ENCODE assay signal across 1 cellular context in the genomic region with DNA sequence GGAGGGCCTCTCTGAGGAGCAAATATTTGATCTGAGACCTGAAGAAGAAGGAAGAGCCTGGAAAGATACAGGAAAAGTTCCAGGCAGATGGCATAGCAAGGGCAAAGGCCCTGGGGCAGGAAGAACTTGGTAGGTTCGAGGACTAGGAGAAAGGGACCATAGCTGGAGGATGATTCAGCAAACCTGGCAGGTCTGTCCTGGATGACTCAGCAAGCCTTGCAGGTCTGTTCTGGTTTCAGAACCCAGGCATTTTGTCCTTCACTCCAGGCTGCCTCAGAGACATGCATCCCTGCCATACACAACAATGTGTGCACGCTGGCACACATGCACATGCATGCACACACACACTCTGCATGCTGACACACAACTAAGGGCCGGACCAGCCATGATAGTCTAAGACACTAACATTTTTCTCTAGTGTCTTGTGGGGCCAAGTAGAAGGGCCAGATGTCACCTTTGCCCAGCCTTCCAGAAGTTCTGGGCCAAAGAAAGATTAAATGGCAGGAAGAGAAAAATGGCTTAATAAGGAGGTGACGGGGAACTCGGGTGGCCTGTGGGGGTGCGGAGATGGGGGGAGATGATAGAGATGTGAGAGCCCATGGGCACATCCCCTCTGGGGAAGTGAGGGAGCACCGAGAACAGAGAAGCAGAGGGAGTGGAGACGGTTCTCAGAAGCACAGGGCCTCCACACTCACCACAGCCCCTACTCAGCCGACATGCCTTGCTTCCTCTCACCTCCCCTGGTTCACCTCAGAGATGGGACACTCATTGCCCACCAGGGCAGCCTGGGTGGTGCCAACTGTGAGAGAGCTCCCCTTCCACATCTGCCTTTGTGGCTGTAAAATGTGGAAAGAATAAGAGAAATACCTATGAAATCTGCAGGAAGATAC.
TF ChIP-seq lines count a peak whose summit lies in the region.

No MANE protein-coding gene starts in this region.

TF ChIP-seq in A549, 52 proteins besides CTCF, POLR2A, EP300 and RAD21 (continued from another document):
- TF ChIP-seq, protein P1, sequence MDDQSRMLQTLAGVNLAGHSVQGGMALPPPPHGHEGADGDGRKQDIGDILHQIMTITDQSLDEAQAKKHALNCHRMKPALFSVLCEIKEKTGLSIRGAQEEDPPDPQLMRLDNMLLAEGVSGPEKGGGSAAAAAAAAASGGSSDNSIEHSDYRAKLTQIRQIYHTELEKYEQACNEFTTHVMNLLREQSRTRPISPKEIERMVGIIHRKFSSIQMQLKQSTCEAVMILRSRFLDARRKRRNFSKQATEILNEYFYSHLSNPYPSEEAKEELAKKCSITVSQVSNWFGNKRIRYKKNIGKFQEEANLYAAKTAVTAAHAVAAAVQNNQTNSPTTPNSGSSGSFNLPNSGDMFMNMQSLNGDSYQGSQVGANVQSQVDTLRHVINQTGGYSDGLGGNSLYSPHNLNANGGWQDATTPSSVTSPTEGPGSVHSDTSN (IDR thresholded peaks at IDR 0.05), result no peak
- TF ChIP-seq NPAS2 (CRISPR knock-in tag; IDR thresholded peaks at IDR 0.05; ENCODE audit: borderline replicate concordance) (no peak), NFE2L2 (conservative IDR thresholded peaks at IDR 0.05; ENCODE audit: low read length) (peak; percentile 97), KDM5A (IDR thresholded peaks at IDR 0.05) (no peak), ZC3H11A (IDR thresholded peaks at IDR 0.05) (no peak), RNF2 (IDR thresholded peaks at IDR 0.05; ENCODE audit: borderline replicate concordance, low read depth) (no peak), EHMT2 (IDR thresholded peaks at IDR 0.05; ENCODE audit: low read depth) (no peak), SREBF2 (IDR thresholded peaks at IDR 0.05) (no peak), HOXB5 (CRISPR knock-in tag; IDR thresholded peaks at IDR 0.05) (no peak), FOXS1 (CRISPR knock-in tag; IDR thresholded peaks at IDR 0.05) (0 out of 2 replicates have a peak, but pooled peaks have one; percentile 18), HOXA7 (CRISPR knock-in tag; IDR thresholded peaks at IDR 0.05) (no peak), TP53 (CRISPR knock-in tag; IDR thresholded peaks at IDR 0.05) (no peak), HDAC2 (IDR thresholded peaks at IDR 0.05) (no peak), RFX5 (IDR thresholded peaks at IDR 0.05) (0 out of 2 replicates have a peak, but pooled peaks have one; percentile 18), CBX8 (IDR thresholded peaks at IDR 0.05) (no peak), GATA3 (IDR thresholded peaks at IDR 0.05; ENCODE audit: borderline replicate concordance) (no peak), FOSB (CRISPR knock-in tag; IDR thresholded peaks at IDR 0.05) (no peak), TFCP2L1 (CRISPR knock-in tag; IDR thresholded peaks at IDR 0.05) (no peak), HEYL (CRISPR knock-in tag; IDR thresholded peaks at IDR 0.05) (no peak), PHF8 (IDR thresholded peaks at IDR 0.05; ENCODE audit: borderline replicate concordance, low read depth) (no peak), MAZ (IDR thresholded peaks at IDR 0.05; ENCODE audit: borderline replicate concordance, low read depth, low read length) (no peak), ZNF302 (CRISPR knock-in tag; IDR thresholded peaks at IDR 0.05) (no peak), FOSL2 (IDR thresholded peaks at IDR 0.05) (peak; percentile 64), FOSL2 (CRISPR knock-in tag; IDR thresholded peaks at IDR 0.05) (peak; percentile 85), EHF (CRISPR knock-in tag; IDR thresholded peaks at IDR 0.05) (peak; percentile 42; the same call in 1 of the 2 replicates), MAFK (IDR thresholded peaks at IDR 0.05; ENCODE audit: partially characterized antibody) (peak; percentile 99), JUNB (IDR thresholded peaks at IDR 0.05) (peak; percentile 35; the same call in 1 of the 2 replicates), CHD4 (IDR thresholded peaks at IDR 0.05; ENCODE audit: borderline replicate concordance) (no peak), CEBPB (IDR thresholded peaks at IDR 0.05) (no peak), HOXB13 (CRISPR knock-in tag; IDR thresholded peaks at IDR 0.05; ENCODE audit: low read depth) (peak; percentile 77; the same call in 1 of the 2 replicates), CBX2 (IDR thresholded peaks at IDR 0.05; ENCODE audit: borderline replicate concordance, low read depth) (no peak), ZSCAN20 (CRISPR knock-in tag; IDR thresholded peaks at IDR 0.05) (no peak), NR3C1 (IDR thresholded peaks at IDR 0.05) (no peak), CHD2 (IDR thresholded peaks at IDR 0.05; ENCODE audit: low read length, partially characterized antibody) (no peak), SMC3 (IDR thresholded peaks at IDR 0.05) (no peak), KDM1A (IDR thresholded peaks at IDR 0.05; ENCODE audit: low read depth) (no peak; the same call in 1 of the 2 replicates), JUN (IDR thresholded peaks at IDR 0.05) (peak in 1 of 2 experiments; percentile 61; a peak in 1 of 5 replicates), RCOR1 (IDR thresholded peaks at IDR 0.05; ENCODE audit: low read depth, low read length) (no peak), RARB (CRISPR knock-in tag; IDR thresholded peaks at IDR 0.05) (no peak), ESRRA (IDR thresholded peaks at IDR 0.05; ENCODE audit: borderline replicate concordance, low read length) (no peak), MYC (IDR thresholded peaks at IDR 0.05; ENCODE audit: borderline replicate concordance, low read length) (no peak), BHLHE40 (IDR thresholded peaks at IDR 0.05; ENCODE audit: low read depth, low read length) (no peak)
- TF ChIP-seq, protein P2, sequence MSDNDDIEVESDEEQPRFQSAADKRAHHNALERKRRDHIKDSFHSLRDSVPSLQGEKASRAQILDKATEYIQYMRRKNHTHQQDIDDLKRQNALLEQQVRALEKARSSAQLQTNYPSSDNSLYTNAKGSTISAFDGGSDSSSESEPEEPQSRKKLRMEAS (IDR thresholded peaks at IDR 0.05), result peak; percentile 61; the same call in 1 of the 2 replicates
- TF ChIP-seq, protein P3, sequence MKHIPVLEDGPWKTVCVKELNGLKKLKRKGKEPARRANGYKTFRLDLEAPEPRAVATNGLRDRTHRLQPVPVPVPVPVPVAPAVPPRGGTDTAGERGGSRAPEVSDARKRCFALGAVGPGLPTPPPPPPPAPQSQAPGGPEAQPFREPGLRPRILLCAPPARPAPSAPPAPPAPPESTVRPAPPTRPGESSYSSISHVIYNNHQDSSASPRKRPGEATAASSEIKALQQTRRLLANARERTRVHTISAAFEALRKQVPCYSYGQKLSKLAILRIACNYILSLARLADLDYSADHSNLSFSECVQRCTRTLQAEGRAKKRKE (CRISPR knock-in tag; IDR thresholded peaks at IDR 0.05; ENCODE audit: low read depth), result no peak; the same call in 1 of the 2 replicates
- TF ChIP-seq, protein P4, sequence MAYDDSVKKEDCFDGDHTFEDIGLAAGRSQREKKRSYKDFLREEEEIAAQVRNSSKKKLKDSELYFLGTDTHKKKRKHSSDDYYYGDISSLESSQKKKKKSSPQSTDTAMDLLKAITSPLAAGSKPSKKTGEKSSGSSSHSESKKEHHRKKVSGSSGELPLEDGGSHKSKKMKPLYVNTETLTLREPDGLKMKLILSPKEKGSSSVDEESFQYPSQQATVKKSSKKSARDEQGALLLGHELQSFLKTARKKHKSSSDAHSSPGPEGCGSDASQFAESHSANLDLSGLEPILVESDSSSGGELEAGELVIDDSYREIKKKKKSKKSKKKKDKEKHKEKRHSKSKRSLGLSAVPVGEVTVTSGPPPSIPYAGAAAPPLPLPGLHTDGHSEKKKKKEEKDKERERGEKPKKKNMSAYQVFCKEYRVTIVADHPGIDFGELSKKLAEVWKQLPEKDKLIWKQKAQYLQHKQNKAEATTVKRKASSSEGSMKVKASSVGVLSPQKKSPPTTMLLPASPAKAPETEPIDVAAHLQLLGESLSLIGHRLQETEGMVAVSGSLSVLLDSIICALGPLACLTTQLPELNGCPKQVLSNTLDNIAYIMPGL (CRISPR knock-in tag; IDR thresholded peaks at IDR 0.05; ENCODE audit: borderline replicate concordance), result no peak
- TF ChIP-seq, protein P5, sequence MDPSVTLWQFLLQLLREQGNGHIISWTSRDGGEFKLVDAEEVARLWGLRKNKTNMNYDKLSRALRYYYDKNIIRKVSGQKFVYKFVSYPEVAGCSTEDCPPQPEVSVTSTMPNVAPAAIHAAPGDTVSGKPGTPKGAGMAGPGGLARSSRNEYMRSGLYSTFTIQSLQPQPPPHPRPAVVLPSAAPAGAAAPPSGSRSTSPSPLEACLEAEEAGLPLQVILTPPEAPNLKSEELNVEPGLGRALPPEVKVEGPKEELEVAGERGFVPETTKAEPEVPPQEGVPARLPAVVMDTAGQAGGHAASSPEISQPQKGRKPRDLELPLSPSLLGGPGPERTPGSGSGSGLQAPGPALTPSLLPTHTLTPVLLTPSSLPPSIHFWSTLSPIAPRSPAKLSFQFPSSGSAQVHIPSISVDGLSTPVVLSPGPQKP (IDR thresholded peaks at IDR 0.05; ENCODE audit: low read depth, low read length), result no peak
- TF ChIP-seq, protein P6, sequence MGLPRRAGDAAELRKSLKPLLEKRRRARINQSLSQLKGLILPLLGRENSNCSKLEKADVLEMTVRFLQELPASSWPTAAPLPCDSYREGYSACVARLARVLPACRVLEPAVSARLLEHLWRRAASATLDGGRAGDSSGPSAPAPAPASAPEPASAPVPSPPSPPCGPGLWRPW (IDR thresholded peaks at IDR 0.05), result no peak
- TF ChIP-seq, protein P7, sequence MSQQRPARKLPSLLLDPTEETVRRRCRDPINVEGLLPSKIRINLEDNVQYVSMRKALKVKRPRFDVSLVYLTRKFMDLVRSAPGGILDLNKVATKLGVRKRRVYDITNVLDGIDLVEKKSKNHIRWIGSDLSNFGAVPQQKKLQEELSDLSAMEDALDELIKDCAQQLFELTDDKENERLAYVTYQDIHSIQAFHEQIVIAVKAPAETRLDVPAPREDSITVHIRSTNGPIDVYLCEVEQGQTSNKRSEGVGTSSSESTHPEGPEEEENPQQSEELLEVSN (IDR thresholded peaks at IDR 0.05; ENCODE audit: borderline replicate concordance, low read depth), result no peak
- TF ChIP-seq, protein P8, sequence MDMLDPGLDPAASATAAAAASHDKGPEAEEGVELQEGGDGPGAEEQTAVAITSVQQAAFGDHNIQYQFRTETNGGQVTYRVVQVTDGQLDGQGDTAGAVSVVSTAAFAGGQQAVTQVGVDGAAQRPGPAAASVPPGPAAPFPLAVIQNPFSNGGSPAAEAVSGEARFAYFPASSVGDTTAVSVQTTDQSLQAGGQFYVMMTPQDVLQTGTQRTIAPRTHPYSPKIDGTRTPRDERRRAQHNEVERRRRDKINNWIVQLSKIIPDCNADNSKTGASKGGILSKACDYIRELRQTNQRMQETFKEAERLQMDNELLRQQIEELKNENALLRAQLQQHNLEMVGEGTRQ (IDR thresholded peaks at IDR 0.05), result no peak
- TF ChIP-seq, protein P9, sequence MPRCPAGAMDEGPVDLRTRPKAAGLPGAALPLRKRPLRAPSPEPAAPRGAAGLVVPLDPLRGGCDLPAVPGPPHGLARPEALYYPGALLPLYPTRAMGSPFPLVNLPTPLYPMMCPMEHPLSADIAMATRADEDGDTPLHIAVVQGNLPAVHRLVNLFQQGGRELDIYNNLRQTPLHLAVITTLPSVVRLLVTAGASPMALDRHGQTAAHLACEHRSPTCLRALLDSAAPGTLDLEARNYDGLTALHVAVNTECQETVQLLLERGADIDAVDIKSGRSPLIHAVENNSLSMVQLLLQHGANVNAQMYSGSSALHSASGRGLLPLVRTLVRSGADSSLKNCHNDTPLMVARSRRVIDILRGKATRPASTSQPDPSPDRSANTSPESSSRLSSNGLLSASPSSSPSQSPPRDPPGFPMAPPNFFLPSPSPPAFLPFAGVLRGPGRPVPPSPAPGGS (IDR thresholded peaks at IDR 0.05), result no peak
